22 cellular contexts compared by ENCODE assay signal in the genomic region with DNA sequence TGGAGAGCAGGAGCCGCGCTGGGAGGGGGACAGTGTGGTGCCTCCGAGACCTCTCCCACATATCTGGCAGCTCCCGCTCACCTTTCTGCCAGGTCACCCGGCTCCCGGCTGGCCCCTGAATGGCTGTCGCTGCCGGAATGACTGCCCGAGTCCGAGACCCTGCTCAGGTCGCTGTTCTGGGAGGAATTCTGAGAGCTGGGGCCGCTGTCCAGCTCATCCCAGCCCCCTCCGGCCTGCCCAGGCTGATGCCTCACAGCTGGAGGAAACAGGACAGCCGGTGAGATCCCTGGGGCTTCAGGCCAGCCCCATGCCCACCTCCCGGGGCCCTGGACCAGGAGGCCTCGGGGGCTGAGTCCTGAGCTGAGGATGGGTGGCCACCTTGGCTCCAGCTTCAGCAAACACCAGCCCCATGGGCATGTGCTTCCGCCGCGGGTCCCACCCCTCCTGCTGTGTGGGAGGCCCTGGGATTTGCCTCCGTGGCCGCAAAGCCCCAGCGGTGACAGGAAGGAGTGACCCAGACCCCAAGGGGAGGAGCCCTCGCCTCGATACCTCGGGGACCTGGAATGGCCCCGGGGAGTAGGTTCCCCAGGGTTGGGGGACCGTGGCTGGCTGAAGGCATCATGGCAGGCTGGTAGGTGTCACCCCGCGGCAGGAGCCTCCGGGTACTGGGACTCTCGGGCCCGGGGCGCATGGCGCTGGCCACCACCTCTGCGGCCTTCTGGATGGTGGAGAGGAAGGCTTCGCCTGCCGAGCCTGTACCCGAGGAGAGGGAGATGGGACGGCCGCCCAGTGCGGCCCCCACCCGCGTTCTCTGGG.
"Had no signal": no experiment of that assay in that cellular context is flagged by ENCODE, and none has a peak within 500 bp of the region (broad histone marks: within the 10 kb centered on the region; RNA-seq: fewer than 3 reads in every experiment).

No MANE protein-coding gene starts in this region.

- H3K9ac ChIP-seq: KMS-11, SK-N-SH had no signal

- H3K4me2 ChIP-seq: KMS-11, SK-N-SH had no signal

- ATAC-seq: K562, Panc1, PC-3 had no signal

- H3K4me3 Mint-ChIP-seq: IgD-negative memory B cell had no signal

- H3K27ac ChIP-seq: KMS-11 had no signal

- H3K4me3 ChIP-seq: K562 had no signal

- H3K27ac Mint-ChIP-seq: IgD-negative memory B cell had no signal

- H3K9me3 ChIP-seq: SK-N-SH had no signal

- H3K27me3 Mint-ChIP-seq: IgD-negative memory B cell had no signal

- H3K9me3 Mint-ChIP-seq: IgD-negative memory B cell had no signal

- DNase-seq: Kasumi-1, MM.1S, NCI-H1092 treated with DMSO at 0.1 percent for 48 hours, NCI-H1436, NCI-H187, NCI-H2029, NCI-H2081 treated with DMSO at 0.1 percent for 48 hours, NCI-H2171, NCI-H226, NCI-H446, NCI-H510A, NCI-H524 treated with DMSO at 0.1 percent for 48 hours, NCI-H69, NCI-H774, PC-3, SHP77, SK-N-SH, SW 1271 had no signal
